Comparison of ENCODE assay signal across 20 cellular contexts in the genomic region with DNA sequence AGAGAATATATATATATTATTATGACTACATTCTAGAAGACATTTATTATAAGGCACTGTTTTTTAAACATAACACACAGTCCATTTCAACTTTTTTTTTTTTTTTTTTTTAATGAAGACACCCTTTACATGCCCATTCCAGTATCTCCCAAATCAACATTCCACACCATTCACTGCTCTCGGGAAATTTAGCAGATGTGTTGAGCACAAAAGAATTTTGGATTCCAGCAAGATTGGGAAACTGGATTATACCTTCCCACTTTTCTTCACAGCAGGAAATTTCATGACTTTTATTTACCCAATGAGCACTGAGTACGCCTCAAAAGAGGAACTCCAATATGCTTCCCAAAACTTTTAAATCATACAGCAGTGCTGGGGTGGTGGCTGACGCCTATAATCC.
DNase-seq lines count a peak whose midpoint lies in the region; ATAC-seq, FAIRE-seq and TF ChIP-seq lines count a peak whose summit lies in the region.
"Had no signal": no experiment of that assay in that cellular context is flagged by ENCODE, and none has a peak within 500 bp of the region (broad histone marks: within the 10 kb centered on the region; RNA-seq: fewer than 3 reads in every experiment).

No MANE protein-coding gene starts in this region.

- H3K27me3 ChIP-seq in IMR-90 (ENCODE audit: control insufficient read depth, insufficient read depth, low read length), result no peaks in the 10 kb centered on the region
- no peaks in the 10 kb centered on the region for H3K27me3 ChIP-seq in brain microvascular endothelial cell (replicated peaks)
- no peaks in the 10 kb centered on the region for H3K27me3 ChIP-seq in osteoblast (ENCODE audit: insufficient read depth, low read length)
- H3K27me3 ChIP-seq: BE2C had no signal

- no peak for TF ChIP-seq RAD21 in IMR-90 (IDR thresholded peaks at IDR 0.05; ENCODE audit: low read length)

- FAIRE-seq in A204.1 (lab: Jason Lieb, UNC), result peak; percentile 89
- FAIRE-seq: D721Med, GM12892 had no signal

- 0 out of 2 replicates have a peak overlapping the region, but pooled peaks have one; percentile 13 for H4K91ac ChIP-seq in IMR-90 (ENCODE audit: insufficient read depth, low read depth, low read length)

- no peaks in the 10 kb centered on the region for H3K79me2 ChIP-seq in osteoblast (ENCODE audit: insufficient read depth, low read length)

- H2BK20ac ChIP-seq in IMR-90 (ENCODE audit: low read depth, low read length), result peak overlapping the region; percentile 79

- no peak overlapping the region for H2BK5ac ChIP-seq in IMR-90 (ENCODE audit: low read depth, low read length, poor library complexity, severe bottlenecking)

- H3K14ac ChIP-seq in IMR-90 (replicated peaks; ENCODE audit: low read depth, low read length), result no peak overlapping the region

- H3K4me2 ChIP-seq in IMR-90 (ENCODE audit: low read depth, low read length) (no peak overlapping the region), osteoblast (ENCODE audit: insufficient read depth, low read length) (no peak overlapping the region)

- H3K36me3 ChIP-seq in IMR-90 (ENCODE audit: control insufficient read depth, insufficient read depth, low read length), result no peaks in the 10 kb centered on the region
- no peaks in the 10 kb centered on the region for H3K36me3 ChIP-seq in brain microvascular endothelial cell (replicated peaks)
- H3K36me3 ChIP-seq in osteoblast (ENCODE audit: insufficient read depth, low read length), result no peaks in the 10 kb centered on the region
- H3K36me3 ChIP-seq: BE2C had no signal

- H3K4ac ChIP-seq in IMR-90 (ENCODE audit: low read depth, low read length), result peak overlapping the region; percentile 51

- POLR2A ChIA-PET in IMR-90 (lab: Charles Lee; ENCODE audit: unreplicated experiment), result no interaction called here

- H3K4me3 ChIP-seq in IMR-90 (ENCODE audit: insufficient read depth, low read depth, low read length) (no peak overlapping the region), brain microvascular endothelial cell (ENCODE audit: low read depth, low read length) (no peak overlapping the region), osteoblast (ENCODE audit: insufficient read depth, low read length) (no peak overlapping the region)
- H3K4me3 ChIP-seq: GM23248 had no signal

- H3K9ac ChIP-seq in IMR-90 (ENCODE audit: low read depth, low read length), result no peak overlapping the region
- H3K9ac ChIP-seq: GM23248 had no signal

- no peaks in the 10 kb centered on the region for H3K79me1 ChIP-seq in IMR-90 (ENCODE audit: low read depth in 1 of 2, low read length in 2 of 2)

- no peak overlapping the region for H4K5ac ChIP-seq in IMR-90 (ENCODE audit: low read depth, low read length)

- peak overlapping the region; percentile 46; the same call in 1 of the 3 replicates for H2BK15ac ChIP-seq in IMR-90 (ENCODE audit: low read depth, low read length)

- no peak overlapping the region for H3K18ac ChIP-seq in IMR-90 (ENCODE audit: low read depth, low read length)

- H2AFZ ChIP-seq in IMR-90 (replicated peaks; ENCODE audit: low read length, poor library complexity) (no peak overlapping the region), osteoblast (ENCODE audit: low read length) (no peak overlapping the region)
- H2AFZ ChIP-seq: GM23248 had no signal

- H2AK5ac ChIP-seq in IMR-90 (ENCODE audit: low read depth, low read length), result no peak overlapping the region

- H3K4me1 ChIP-seq in IMR-90 (ENCODE audit: control insufficient read depth, insufficient read depth, low read length) (peaks cover 5% of the 10 kb centered on the region; the same call in 1 of the 2 replicates), osteoblast (ENCODE audit: insufficient read depth, low read length) (peaks cover 43% of the 10 kb centered on the region)
- H3K4me1 ChIP-seq: BE2C had no signal

- H3K56ac ChIP-seq in IMR-90 (ENCODE audit: extremely low read depth, insufficient read depth, low read length), result no peak overlapping the region

- CTCF ChIA-PET in IMR-90 (lab: Yijun Ruan, JAX), result no interaction called here

- H3K23ac ChIP-seq in IMR-90 (ENCODE audit: low read depth, low read length), result no peak overlapping the region

- H2BK120ac ChIP-seq in IMR-90 (ENCODE audit: low read depth, low read length), result peak overlapping the region; percentile 69

- peaks cover 8% of the 10 kb centered on the region for H3K9me1 ChIP-seq in IMR-90 (ENCODE audit: insufficient read depth, low read length)

- TF ChIP-seq CTCF in IMR-90 (conservative IDR thresholded peaks at IDR 0.05; ENCODE audit: low read depth, low read length), result no peak
- no peak for TF ChIP-seq CTCF in brain microvascular endothelial cell (IDR thresholded peaks at IDR 0.05; ENCODE audit: low read depth, low read length, missing control alignments)
- no peak for TF ChIP-seq CTCF in osteoblast (IDR thresholded peaks at IDR 0.05; ENCODE audit: extremely low read depth, low read depth, low read length)
- TF ChIP-seq CTCF in GM20000 (IDR thresholded peaks at IDR 0.05; ENCODE audit: extremely low read depth, missing control alignments), result no peak

- no TSS peak for BruUV-seq in IMR-90 (replicated peaks; lab: Mats Ljungman, UMichigan)

- H4K8ac ChIP-seq in IMR-90 (ENCODE audit: low read depth in 2 of 2, low read length in 2 of 2), result no peak overlapping the region

- no peak overlapping the region for H3K27ac ChIP-seq in IMR-90 (ENCODE audit: insufficient read depth, low read length)
- H3K27ac ChIP-seq in brain microvascular endothelial cell, result peak overlapping the region; percentile 99
- H3K27ac ChIP-seq in osteoblast (ENCODE audit: low read depth, low read length), result peak overlapping the region; percentile 99
- H3K27ac ChIP-seq: 22Rv1, C4-2B had no signal

- no peak for TF ChIP-seq POLR2A in IMR-90 (IDR thresholded peaks at IDR 0.05; ENCODE audit: low read depth, low read length)

- H2AK9ac ChIP-seq in IMR-90 (replicated peaks; ENCODE audit: low read depth, low read length, poor library complexity), result no peak overlapping the region

- no peaks in the 10 kb centered on the region for H4K20me1 ChIP-seq in IMR-90 (ENCODE audit: insufficient read depth, low read length)
- no peaks in the 10 kb centered on the region for H4K20me1 ChIP-seq in osteoblast (ENCODE audit: insufficient read depth, low read length)

- no peak for DNase-seq in IMR-90
- no peak for DNase-seq in brain microvascular endothelial cell
- DNase-seq in osteoblast (ENCODE audit: insufficient read length, low spot score, missing footprints), result no peak
- DNase-seq in UCSD-AML1 (lab: John Stamatoyannopoulos, UW; ENCODE audit: unreplicated experiment), result no peak
- DNase-seq in GM20000 (ENCODE audit: low spot score), result no peak
- DNase-seq: BE2C; CD4-positive, alpha-beta memory T cell; COR-L47; DMS153; DMS79 treated with DMSO at 0.1 percent for 48 hours; GDM1 had no signal

- intact Hi-C loops in IMR-90 (cut with micrococcal nuclease), result no loop called here

- WGBS in IMR-90 (ENCODE audit: extremely low coverage in 2 of 2, insufficient read length in 1 of 2), 2 experiments, result no CpG with 5 or more reads among the region's 3 CpGs

- dilution Hi-C loops in IMR-90 (cut with HindIII; ENCODE audit: low sequenced_read_pairs, unreplicated experiment), result no loop called here

- in situ Hi-C loops in IMR-90 (cut with MboI; ENCODE audit: low sequenced_read_pairs), result loop anchor here (25.0 kb wide), 1 partner anchor 371 kb away; no protein-coding TSS in a partner anchor
- in situ Hi-C loops in brain microvascular endothelial cell (cut with HindIII; ENCODE audit: low pct_ligation_motif_present, low sequenced_read_pairs), result no loop called here

- ATAC-seq in IMR-90 (ENCODE audit: low read depth), result no peak
- ATAC-seq in HG03045 (IDR thresholded peaks at IDR 0.05; ENCODE audit: unreplicated experiment), result no peak
- no peak for ATAC-seq in GM18858 (IDR thresholded peaks at IDR 0.05; ENCODE audit: unreplicated experiment)
- ATAC-seq: HCT116 had no signal

- H3K9me3 ChIP-seq in IMR-90 (ENCODE audit: control insufficient read depth, insufficient read depth, low read length) (no peaks in the 10 kb centered on the region), osteoblast (ENCODE audit: low read depth, low read length) (no peaks in the 10 kb centered on the region)
- H3K9me3 ChIP-seq: BE2C had no signal

TF ChIP-seq in IMR-90, 13 proteins besides CTCF, POLR2A, EP300 and RAD21:
- no peak for TF ChIP-seq FOS (IDR thresholded peaks at IDR 0.05; ENCODE audit: low read depth, low read length)
- TF ChIP-seq BHLHE40 (IDR thresholded peaks at IDR 0.05; ENCODE audit: low read depth, low read length), result no peak
- no peak for TF ChIP-seq RCOR1 (IDR thresholded peaks at IDR 0.05; ENCODE audit: insufficient replicate concordance, low read length)
- no peak for TF ChIP-seq CHD1 (IDR thresholded peaks at IDR 0.05; ENCODE audit: low read depth, low read length)
- TF ChIP-seq CEBPB (IDR thresholded peaks at IDR 0.05; ENCODE audit: low read depth, low read length), result no peak
- no peak for TF ChIP-seq RFX5 (IDR thresholded peaks at IDR 0.05; ENCODE audit: low read depth, low read length)
- TF ChIP-seq MAZ (IDR thresholded peaks at IDR 0.05; ENCODE audit: borderline replicate concordance, low read depth, low read length), result no peak
- TF ChIP-seq NFE2L2 (IDR thresholded peaks at IDR 0.05; ENCODE audit: low read depth, low read length), result no peak
- no peak for TF ChIP-seq MAFK (IDR thresholded peaks at IDR 0.05; ENCODE audit: low read depth, low read length)
- no peak for TF ChIP-seq SMC3 (IDR thresholded peaks at IDR 0.05; ENCODE audit: low read depth, low read length)
- TF ChIP-seq, protein P1, sequence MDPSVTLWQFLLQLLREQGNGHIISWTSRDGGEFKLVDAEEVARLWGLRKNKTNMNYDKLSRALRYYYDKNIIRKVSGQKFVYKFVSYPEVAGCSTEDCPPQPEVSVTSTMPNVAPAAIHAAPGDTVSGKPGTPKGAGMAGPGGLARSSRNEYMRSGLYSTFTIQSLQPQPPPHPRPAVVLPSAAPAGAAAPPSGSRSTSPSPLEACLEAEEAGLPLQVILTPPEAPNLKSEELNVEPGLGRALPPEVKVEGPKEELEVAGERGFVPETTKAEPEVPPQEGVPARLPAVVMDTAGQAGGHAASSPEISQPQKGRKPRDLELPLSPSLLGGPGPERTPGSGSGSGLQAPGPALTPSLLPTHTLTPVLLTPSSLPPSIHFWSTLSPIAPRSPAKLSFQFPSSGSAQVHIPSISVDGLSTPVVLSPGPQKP (IDR thresholded peaks at IDR 0.05; ENCODE audit: borderline replicate concordance, low read depth, low read length), result no peak
- TF ChIP-seq MXI1 (IDR thresholded peaks at IDR 0.05; ENCODE audit: borderline replicate concordance, low read depth, low read length), result no peak
- TF ChIP-seq, protein P2, sequence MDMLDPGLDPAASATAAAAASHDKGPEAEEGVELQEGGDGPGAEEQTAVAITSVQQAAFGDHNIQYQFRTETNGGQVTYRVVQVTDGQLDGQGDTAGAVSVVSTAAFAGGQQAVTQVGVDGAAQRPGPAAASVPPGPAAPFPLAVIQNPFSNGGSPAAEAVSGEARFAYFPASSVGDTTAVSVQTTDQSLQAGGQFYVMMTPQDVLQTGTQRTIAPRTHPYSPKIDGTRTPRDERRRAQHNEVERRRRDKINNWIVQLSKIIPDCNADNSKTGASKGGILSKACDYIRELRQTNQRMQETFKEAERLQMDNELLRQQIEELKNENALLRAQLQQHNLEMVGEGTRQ (IDR thresholded peaks at IDR 0.05; ENCODE audit: low read depth, low read length), result no peak
